In the genomic region with DNA sequence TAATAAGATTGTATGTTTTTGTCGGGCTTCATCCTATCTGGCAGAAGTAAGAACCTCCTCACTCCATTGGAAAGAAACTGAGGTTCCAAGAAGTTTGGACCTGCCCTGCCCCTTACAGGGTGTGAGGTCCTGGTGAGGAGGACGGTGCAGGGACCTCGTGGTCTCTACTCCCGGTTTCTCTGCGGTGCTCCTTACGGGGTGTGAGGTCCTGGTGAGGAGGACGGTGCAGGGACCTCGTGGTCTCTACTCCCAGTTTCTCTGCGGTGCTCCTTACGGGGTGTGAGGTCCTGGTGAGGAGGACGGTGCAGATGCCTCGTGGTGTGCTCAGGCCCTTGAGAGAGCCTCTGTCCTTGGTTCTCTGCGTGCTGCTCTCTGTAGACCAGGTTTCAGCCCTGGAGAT, we compare ENCODE assay signal across 16 cellular contexts. TPM values are rescaled to one million over a fixed set of nuclear protein-coding genes. Genes with fewer than 3 reads are reported as not detected.
DNase-seq lines count a peak whose midpoint lies in the region; ATAC-seq, FAIRE-seq and TF ChIP-seq lines count a peak whose summit lies in the region.
"Had no signal": no experiment of that assay in that cellular context is flagged by ENCODE, and none has a peak within 500 bp of the region (broad histone marks: within the 10 kb centered on the region; RNA-seq: fewer than 3 reads in every experiment).

No MANE protein-coding gene starts in this region.

- H3K4me3 ChIP-seq in CD8-positive, alpha-beta memory T cell (ENCODE audit: low read length), result no peak overlapping the region
- no peak overlapping the region; the same call in 1 of the 2 replicates for H3K4me3 ChIP-seq in GM12878
- H3K4me3 ChIP-seq: sigmoid colon had no signal

- no peak overlapping the region for H2AFZ ChIP-seq in GM12878 (ENCODE audit: control insufficient read depth, low read depth, low read length)

- TF ChIP-seq POLR2A in GM12878 (IDR thresholded peaks at IDR 0.05; ENCODE audit: low read depth, low read length), result no peak

- no peaks in the 10 kb centered on the region for H3K27me3 ChIP-seq in CD8-positive, alpha-beta memory T cell (ENCODE audit: insufficient read depth, low read length, poor library complexity, severe bottlenecking)
- no peaks in the 10 kb centered on the region for H3K27me3 ChIP-seq in GM12878 (replicated peaks in 1 of 2; ENCODE audit: control insufficient read depth in 2 of 2, insufficient read depth in 2 of 2, low read length in 1 of 2)
- H3K27me3 ChIP-seq: sigmoid colon had no signal

- H3K36me3 Mint-ChIP-seq in CD8-positive, alpha-beta memory T cell, result peaks cover 0 to 37% (median 0%) of the 10 kb centered on the region in 3 donors
- peaks cover 0 to 13% (median 0%) of the 10 kb centered on the region in 3 donors for H3K36me3 Mint-ChIP-seq in naive thymus-derived CD8-positive, alpha-beta T cell
- peaks cover 3% of the 10 kb centered on the region for H3K36me3 Mint-ChIP-seq in osteocyte (ENCODE audit: unreplicated experiment)

- ATAC-seq in GM12878 (peak; percentile 11; the same call in 2 of the 3 replicates), GM18868 (IDR thresholded peaks at IDR 0.05; ENCODE audit: unreplicated experiment) (no peak)
- no peak for ATAC-seq in naive thymus-derived CD8-positive, alpha-beta T cell
- ATAC-seq: activated T-cell treated with anti-CD3 and anti-CD28 coated beads, Interleukin-2, amount 50 U/mL, for 4 hours had no signal

- no peak for TF ChIP-seq EP300 in GM12878 (IDR thresholded peaks at IDR 0.05; ENCODE audit: borderline replicate concordance in 1 of 2, control insufficient read depth in 1 of 2, low read depth in 2 of 2, low read length in 2 of 2)

- no peaks in the 10 kb centered on the region for H3K9me3 ChIP-seq in CD8-positive, alpha-beta memory T cell (ENCODE audit: low read length)
- no peaks in the 10 kb centered on the region for H3K9me3 ChIP-seq in GM12878 (replicated peaks; ENCODE audit: control insufficient read depth, insufficient read depth, low read length)
- H3K9me3 ChIP-seq: sigmoid colon had no signal

- H3K36me3 ChIP-seq in CD8-positive, alpha-beta memory T cell (ENCODE audit: insufficient read depth, low read length), result no peaks in the 10 kb centered on the region
- no peaks in the 10 kb centered on the region; a peak in 1 of 4 replicates for H3K36me3 ChIP-seq in GM12878 (ENCODE audit: control insufficient read depth in 2 of 2, insufficient read depth in 2 of 2, low read length in 1 of 2)
- H3K36me3 ChIP-seq: sigmoid colon had no signal

- in situ Hi-C loops in GM12878 (cut with MboI), result loop anchor here (5.0 kb wide), 2 partner anchors 273 to 353 kb away; no protein-coding TSS in a partner anchor

- H3K79me2 ChIP-seq in GM12878 (ENCODE audit: control insufficient read depth, insufficient read depth, low read length), result peaks cover 61% of the 10 kb centered on the region

- peak overlapping the region; percentile 29 for H3K27ac ChIP-seq in CD8-positive, alpha-beta memory T cell (ENCODE audit: low read depth, low read length)
- H3K27ac ChIP-seq in GM12878 (ENCODE audit: control insufficient read depth, insufficient read depth), result peak overlapping the region; percentile 38; the same call in 1 of the 2 replicates
- H3K27ac ChIP-seq: sigmoid colon, VCaP had no signal

- POLR2A ChIA-PET in CD8-positive, alpha-beta memory T cell (lab: Charles Lee), result no interaction called here
- POLR2A ChIA-PET in GM12878 (lab: Charles Lee), result no interaction called here
- POLR2A ChIA-PET in naive thymus-derived CD8-positive, alpha-beta T cell (lab: Charles Lee), result no interaction called here

- FAIRE-seq in GM19239 (lab: Jason Lieb, UNC) (peak; percentile 71), GM12878 (lab: Jason Lieb, UNC) (peak; percentile 44)

- peaks cover 69 to 85% (median 71%) of the 10 kb centered on the region in 3 donors for H3K4me1 Mint-ChIP-seq in CD8-positive, alpha-beta memory T cell
- peaks cover 30 to 83% (median 74%) of the 10 kb centered on the region in 4 donors for H3K4me1 Mint-ChIP-seq in naive thymus-derived CD8-positive, alpha-beta T cell
- H3K4me1 Mint-ChIP-seq in osteocyte (ENCODE audit: unreplicated experiment), result peaks cover 13% of the 10 kb centered on the region
- H3K4me1 Mint-ChIP-seq: nephron had no signal

- DNase-seq in CD8-positive, alpha-beta memory T cell, result no peak
- DNase-seq in GM19239 (ENCODE audit: insufficient read length, low spot score) (no peak), GM12878 (ENCODE audit: low read depth, low spot score) (no peak), epidermal melanocyte (ENCODE audit: insufficient read length, low spot score) (no peak), osteocyte (ENCODE audit: extremely low spot score, unreplicated experiment) (no peak)
- DNase-seq in naive thymus-derived CD8-positive, alpha-beta T cell, result no peak
- DNase-seq: activated T-cell treated with anti-CD3 and anti-CD28 coated beads, Interleukin-2, amount 50 U/mL, for 4 hours; COR-L47; GDM1; NCI-H1436 treated with DMSO at 0.1 percent for 48 hours; NCI-H526 treated with DMSO at 0.1 percent for 48 hours; SHP77; sigmoid colon had no signal

- H4K20me1 ChIP-seq in GM12878 (ENCODE audit: control insufficient read depth, insufficient read depth), result peaks cover 2% of the 10 kb centered on the region

- CTCF ChIA-PET in CD8-positive, alpha-beta memory T cell (lab: Charles Lee), result no interaction called here
- CTCF ChIA-PET in GM12878 (lab: Yijun Ruan, JAX), result no interaction called here

- no peak overlapping the region for H3K9ac ChIP-seq in GM12878 (ENCODE audit: control insufficient read depth, insufficient read depth, low read length)

- H3K27me3 Mint-ChIP-seq in CD8-positive, alpha-beta memory T cell, result peaks cover 0 to 1% of the 10 kb centered on the region in 2 donors
- H3K27me3 Mint-ChIP-seq in naive thymus-derived CD8-positive, alpha-beta T cell, result no peaks in the 10 kb centered on the region
- H3K27me3 Mint-ChIP-seq in osteocyte (ENCODE audit: unreplicated experiment), result no peaks in the 10 kb centered on the region

- H3K9me3 Mint-ChIP-seq in CD8-positive, alpha-beta memory T cell, result no peaks in the 10 kb centered on the region
- H3K9me3 Mint-ChIP-seq in naive thymus-derived CD8-positive, alpha-beta T cell, result peaks cover 0 to 4% (median 0%) of the 10 kb centered on the region in 9 donors
- H3K9me3 Mint-ChIP-seq in osteocyte (ENCODE audit: unreplicated experiment), result no peaks in the 10 kb centered on the region
- H3K9me3 Mint-ChIP-seq: activated T-cell treated with anti-CD3 and anti-CD28 coated beads, Interleukin-2, amount 50 U/mL, for 4 hours; nephron had no signal

- H3K4me1 ChIP-seq in CD8-positive, alpha-beta memory T cell (ENCODE audit: insufficient read depth, low read length), result peaks cover 60% of the 10 kb centered on the region
- H3K4me1 ChIP-seq in GM12878 (ENCODE audit: control insufficient read depth, insufficient read depth, low read length), result peaks cover 23% of the 10 kb centered on the region

- intact Hi-C loops in GM12878 (cut with micrococcal nuclease; ENCODE audit: unreplicated experiment), result loop anchor here (5.0 to 10.0 kb wide), 2 partner anchors 303 to 460 kb away; a partner anchor contains a TSS

- SMC1A ChIA-PET in GM12878 (lab: Charles Lee; ENCODE audit: uncharacterized antibody, unreplicated experiment), result interaction anchor here (1.0 kb wide), 1 partner anchor 24 kb away, joined by 3 read pairs; no protein-coding TSS in a partner anchor

- no TSS peak for BruUV-seq in GM12878 (replicated peaks; lab: Mats Ljungman, UMichigan)

- H3K4me2 ChIP-seq in GM12878 (ENCODE audit: control insufficient read depth, insufficient read depth), result 0 out of 2 replicates have a peak overlapping the region, but pooled peaks have one; percentile 95

- H3K27ac Mint-ChIP-seq in CD8-positive, alpha-beta memory T cell, result peak overlapping the region; percentile 50 to 97 (median 86)
- H3K27ac Mint-ChIP-seq in naive thymus-derived CD8-positive, alpha-beta T cell, result peak overlapping the region; percentile 42 to 97 (median 82)
- no peak overlapping the region for H3K27ac Mint-ChIP-seq in osteocyte (ENCODE audit: unreplicated experiment)
- H3K27ac Mint-ChIP-seq: nephron had no signal

- TF ChIP-seq RAD21 in GM12878 (IDR thresholded peaks at IDR 0.05; ENCODE audit: insufficient read depth, low read depth, low read length), result no peak

- RAD21 ChIA-PET in GM12878 (lab: Charles Lee; ENCODE audit: unreplicated experiment), result no interaction called here

- TF ChIP-seq CTCF in GM12878 (IDR thresholded peaks at IDR 0.05 in 2 of 3, conservative IDR thresholded peaks at IDR 0.05 in 1 of 3; ENCODE audit: control insufficient read depth in 2 of 3, extremely low read depth in 1 of 3, insufficient read depth in 1 of 3, low read depth in 3 of 3, low read length in 3 of 3) (no peak), osteocyte (IDR thresholded peaks at IDR 0.05) (no peak)

- peak overlapping the region; percentile 56 to 94 (median 80) for H3K4me3 Mint-ChIP-seq in CD8-positive, alpha-beta memory T cell
- peak overlapping the region in 9 of 10 donors; percentile 34 to 95 (median 60) for H3K4me3 Mint-ChIP-seq in naive thymus-derived CD8-positive, alpha-beta T cell
- H3K4me3 Mint-ChIP-seq in osteocyte (ENCODE audit: unreplicated experiment), result no peak overlapping the region
- H3K4me3 Mint-ChIP-seq: activated T-cell treated with anti-CD3 and anti-CD28 coated beads, Interleukin-2, amount 50 U/mL, for 4 hours had no signal

- 80% methylated on average over 13 of the region's 13 CpGs for whole genome bisulfite sequencing in GM12878 (ENCODE audit: insufficient coverage, insufficient replicate concordance, low lambda C conversion rate, missing lambda C conversion rate)

RNA-seq across cellular contexts. Expression of a gene that starts 5.2 kb away (rescaled TPM):
- total RNA-seq in CD8-positive, alpha-beta memory T cell, result 10 to 100 TPM; 35.3 to 38.0 TPM
- 31.0 TPM for polyA plus RNA-seq in CD8-positive, alpha-beta memory T cell
- 25.6 and 26.8 TPM in 2 replicates for total RNA-seq in GM12878 (2013; cell fraction: nucleolus; rRNA removed)
- total RNA-seq in GM12878 (2014; rRNA removed) (22.1 and 23.8 TPM in 2 replicates), GM12878 (2014; rRNA removed; fragmentation: Illumina TruSeq; extraction: Trizol) (7.3 and 8.0 TPM in 2 replicates), GM12878 (2021) (30.4 and 31.3 TPM in 2 replicates), osteocyte (23.1 and 23.2 TPM in 2 replicates)
- polyA plus RNA-seq in GM12878 (2011; ENCODE audit: low read depth), result 5.9 TPM
- polyA plus RNA-seq in GM12878 (2011; rRNA removed) (4.9 and 9.5 TPM in 2 replicates), GM12878 (2014; fragmentation: Illumina TruSeq; extraction: Trizol) (1.9 and 6.0 TPM in 2 replicates), GM12878 (2014; fragmentation: Nextera tagmentation; extraction: Ambion mirVana) (1 to 10 TPM in 1 of 2 experiments, under 1 TPM in 1; 0.32 to 1.6 TPM), GM12878 (2014; rRNA removed) (16.7 and 19.3 TPM in 2 replicates), GM12878 (2016; fragmentation: Nextera tagmentation; extraction: Ambion mirVana) (10 to 100 TPM in 1 of 2 experiments, 1 to 10 TPM in 1; 4.2 to 13.9 TPM)
- polyA plus RNA-seq in GM12878 (2011; cell fraction: cytosol; rRNA removed), result 9.0 and 10.2 TPM in 2 replicates
- polyA plus RNA-seq in GM12878 (2011; cell fraction: nucleus; rRNA removed), result 37.1 and 48.0 TPM in 2 replicates
- polyA plus RNA-seq in GM12878 (2012), result 12.2 and 14.2 TPM in 2 replicates
- 13.9 and 14.8 TPM in 2 replicates for polyA minus RNA-seq in GM12878 (2011; rRNA and poly(A)+ RNA removed)
- 5.6 and 10.0 TPM in 2 replicates for polyA minus RNA-seq in GM12878 (2011; cell fraction: cytosol; rRNA and poly(A)+ RNA removed)
- polyA minus RNA-seq in GM12878 (2011; cell fraction: nucleus; rRNA and poly(A)+ RNA removed), result 17.0 and 31.8 TPM in 2 replicates
- total RNA-seq in naive thymus-derived CD8-positive, alpha-beta T cell, result 10 to 100 TPM; 45.4 to 46.2 TPM
- polyA plus RNA-seq in naive thymus-derived CD8-positive, alpha-beta T cell, result 10 to 100 TPM in 2 of 3 donors, 1 to 10 TPM in 1; 7.9 to 31.1 (median 14.7) TPM
